ENCODE assay signal across 16 cellular contexts in the genomic region with DNA sequence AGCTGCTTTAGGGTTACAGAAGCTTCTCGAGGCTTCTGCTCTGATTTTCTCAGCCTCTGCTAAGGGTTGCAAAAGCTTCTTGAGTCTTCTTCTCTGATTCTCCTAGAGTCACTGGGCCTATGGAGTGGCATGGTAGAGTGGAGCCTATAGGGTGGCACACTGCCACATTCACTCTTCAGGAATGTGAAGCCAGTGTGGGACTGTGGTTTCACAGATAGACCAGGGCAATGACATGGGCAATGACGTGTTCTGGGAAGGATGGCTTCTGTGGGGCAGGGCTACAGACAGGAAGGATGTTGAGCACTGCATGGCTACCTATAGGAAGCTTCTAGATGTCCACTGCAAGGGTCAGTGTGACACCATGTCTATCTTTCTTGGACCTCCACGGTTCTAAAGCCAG.
"Had no signal": no experiment of that assay in that cellular context is flagged by ENCODE, and none has a peak within 500 bp of the region (broad histone marks: within the 10 kb centered on the region; RNA-seq: fewer than 3 reads in every experiment).

No MANE protein-coding gene starts in this region.

- FAIRE-seq: islet of Langerhans, TTC549 had no signal

- H3K27me3 ChIP-seq: left lung, right lobe of liver, tibial nerve had no signal

- DNase-seq: activated CD4-positive, alpha-beta T cell treated with anti-CD3 and anti-CD28 coated beads, Interleukin-2, amount 50 U/mL, for 48 hours; activated CD4-positive, CD25-positive, alpha-beta regulatory T cell treated with anti-CD3 and anti-CD28 coated beads, Interleukin-2, amount 50 U/mL, for 72 hours; activated effector memory CD4-positive, alpha-beta T cell treated with anti-CD3 and anti-CD28 coated beads, Interleukin-2, amount 50 U/mL, for 16 hours; activated T-cell treated with anti-CD3 and anti-CD28 coated beads, Interleukin-2, amount 50 U/mL, for 4 hours; heart left ventricle; left lung; natural killer cell; psoas muscle; right lobe of liver; spleen; stimulated activated CD4-positive, alpha-beta T cell treated with anti-CD3 and anti-CD28 coated beads, Interleukin-1b, Interleukin-23, amount 100 ng/mL, for 48 hours; stimulated activated naive B cell treated with anti-CD40 and anti-IgM and Interleukin-4, amounts not matched to agents 10 μg/mL and 1 μg/mL and 100 μg/mL, for 72 hours had no signal

- H3K9me3 ChIP-seq: heart left ventricle, left lung, psoas muscle, right lobe of liver, spleen, tibial nerve had no signal

- H3K36me3 ChIP-seq: heart left ventricle, left lung, right lobe of liver, spleen, tibial nerve had no signal

- ATAC-seq: activated T-cell treated with anti-CD3 and anti-CD28 coated beads, Interleukin-2, amount 50 U/mL, for 4 hours; esophagus mucosa; heart left ventricle; natural killer cell; psoas muscle; right lobe of liver; stimulated activated naive B cell treated with anti-CD40 and anti-IgM and Interleukin-4, amounts not matched to agents 10 μg/mL and 1 μg/mL and 100 μg/mL, for 72 hours had no signal

- H3K4me1 ChIP-seq: heart left ventricle, left lung, psoas muscle, right lobe of liver, spleen, tibial nerve had no signal

- H3K4me3 ChIP-seq: heart left ventricle, left lung, psoas muscle, right lobe of liver, spleen, tibial nerve had no signal

- H3K27ac ChIP-seq: heart left ventricle, left lung, psoas muscle, right lobe of liver, spleen, tibial nerve had no signal
